In the genomic region with DNA sequence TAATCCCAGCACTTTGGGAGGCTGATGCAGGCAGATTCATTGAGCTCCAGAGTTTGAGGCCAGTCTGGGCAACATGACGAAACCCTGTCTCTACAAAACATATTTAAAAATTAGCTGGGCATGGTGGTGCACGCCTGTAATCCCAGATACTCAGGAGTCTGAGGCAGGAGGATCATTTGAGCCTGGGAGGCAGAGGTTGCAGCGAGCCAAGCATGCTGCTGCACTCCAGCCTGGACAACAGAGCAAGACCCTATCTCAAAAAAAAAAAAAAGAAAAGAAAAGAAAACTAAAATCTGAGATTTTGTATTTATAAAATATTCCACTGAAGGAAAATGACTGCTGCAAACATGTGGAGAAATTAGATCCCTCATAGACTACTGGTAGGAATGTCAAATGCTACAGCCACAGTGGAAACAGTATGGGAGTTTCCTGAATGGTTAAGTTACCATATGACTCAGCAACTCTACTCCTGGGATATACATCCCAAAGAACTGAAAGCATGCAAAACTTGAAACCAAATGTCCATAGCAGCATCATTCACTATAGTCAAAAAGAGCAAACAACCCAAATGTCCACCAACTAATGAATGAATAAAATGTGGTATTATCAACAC, we compare ENCODE assay signal across 15 cellular contexts.
DNase-seq lines count a peak whose midpoint lies in the region; ATAC-seq and TF ChIP-seq lines count a peak whose summit lies in the region.
"Had no signal": no experiment of that assay in that cellular context is flagged by ENCODE, and none has a peak within 500 bp of the region (broad histone marks: within the 10 kb centered on the region; RNA-seq: fewer than 3 reads in every experiment).

No MANE protein-coding gene starts in this region.

- H3K4me3 Mint-ChIP-seq in activated CD4-positive, alpha-beta T cell treated with anti-CD3 and anti-CD28 coated beads for 36 hours = no peak overlapping the region
- H3K4me3 Mint-ChIP-seq in activated CD4-positive, alpha-beta T cell treated with anti-CD3 and anti-CD28 coated beads, Interleukin-2, amount 10 ng/mL, durations not matched to agents 7 days and 5 days = no peak overlapping the region
- H3K4me3 Mint-ChIP-seq in activated CD4-positive, alpha-beta memory T cell treated with anti-CD3 and anti-CD28 coated beads for 36 hours = no peak overlapping the region
- H3K4me3 Mint-ChIP-seq: immature natural killer cell, type B pancreatic cell had no signal

- no peaks in the 10 kb centered on the region for H3K27me3 Mint-ChIP-seq in activated CD4-positive, alpha-beta T cell treated with anti-CD3 and anti-CD28 coated beads for 36 hours
- no peaks in the 10 kb centered on the region for H3K27me3 Mint-ChIP-seq in activated CD4-positive, alpha-beta T cell treated with anti-CD3 and anti-CD28 coated beads, Interleukin-2, amount 10 ng/mL, durations not matched to agents 7 days and 5 days
- H3K27me3 Mint-ChIP-seq in activated CD4-positive, alpha-beta memory T cell treated with anti-CD3 and anti-CD28 coated beads for 36 hours = no peaks in the 10 kb centered on the region
- H3K27me3 Mint-ChIP-seq: type B pancreatic cell had no signal

- no peak for DNase-seq in activated CD4-positive, alpha-beta T cell treated with anti-CD3 and anti-CD28 coated beads for 36 hours
- no peak for DNase-seq in activated CD4-positive, alpha-beta T cell treated with anti-CD3 and anti-CD28 coated beads, Interleukin-2, amount 10 ng/mL, durations not matched to agents 7 days and 5 days
- DNase-seq in SJSA1 (ENCODE audit: low read depth in 1 of 2, low spot score in 2 of 2) (no peak), fibroblast of gingiva (ENCODE audit: low read depth) (peak; percentile 81), retinal pigment epithelial cell (ENCODE audit: low read depth) (no peak), NCI-H748 treated with DMSO at 0.1 percent for 48 hours (lab: John Stamatoyannopoulos, UW) (no peak), SKM-1 (lab: John Stamatoyannopoulos, UW; ENCODE audit: unreplicated experiment) (no peak)
- DNase-seq in activated CD4-positive, alpha-beta memory T cell treated with anti-CD3 and anti-CD28 coated beads for 36 hours = no peak
- DNase-seq: AML-193, cortex of kidney, immature natural killer cell, NCI-H774, nucleus accumbens, T-helper 2 cell had no signal

- peak overlapping the region; percentile 47 for H3K27ac Mint-ChIP-seq in activated CD4-positive, alpha-beta T cell treated with anti-CD3 and anti-CD28 coated beads for 36 hours
- H3K27ac Mint-ChIP-seq in activated CD4-positive, alpha-beta T cell treated with anti-CD3 and anti-CD28 coated beads, Interleukin-2, amount 10 ng/mL, durations not matched to agents 7 days and 5 days = no peak overlapping the region
- H3K27ac Mint-ChIP-seq in activated CD4-positive, alpha-beta memory T cell treated with anti-CD3 and anti-CD28 coated beads for 36 hours = no peak overlapping the region
- H3K27ac Mint-ChIP-seq: type B pancreatic cell had no signal

- peaks cover 42% of the 10 kb centered on the region for H3K36me3 Mint-ChIP-seq in activated CD4-positive, alpha-beta T cell treated with anti-CD3 and anti-CD28 coated beads for 36 hours (ENCODE audit: low read depth)
- H3K36me3 Mint-ChIP-seq in activated CD4-positive, alpha-beta T cell treated with anti-CD3 and anti-CD28 coated beads, Interleukin-2, amount 10 ng/mL, durations not matched to agents 7 days and 5 days (ENCODE audit: low read depth) = peaks cover 55% of the 10 kb centered on the region
- peaks cover 31% of the 10 kb centered on the region for H3K36me3 Mint-ChIP-seq in activated CD4-positive, alpha-beta memory T cell treated with anti-CD3 and anti-CD28 coated beads for 36 hours

- peaks cover 22% of the 10 kb centered on the region for H3K4me1 ChIP-seq in SJSA1 (replicated peaks)

- TF ChIP-seq CTCF in retinal pigment epithelial cell (conservative IDR thresholded peaks at IDR 0.05; ENCODE audit: low read depth, low read length) = peak; percentile 43

- H3K27ac ChIP-seq in SJSA1 = peak overlapping the region; percentile 40

- H3K9me3 ChIP-seq in SJSA1 (replicated peaks) = no peaks in the 10 kb centered on the region

- H3K27me3 ChIP-seq in SJSA1 (replicated peaks) = no peaks in the 10 kb centered on the region

- H3K36me3 ChIP-seq in SJSA1 = peaks cover 26% of the 10 kb centered on the region

- no peaks in the 10 kb centered on the region for H3K4me1 Mint-ChIP-seq in activated CD4-positive, alpha-beta T cell treated with anti-CD3 and anti-CD28 coated beads for 36 hours
- peaks cover 2% of the 10 kb centered on the region for H3K4me1 Mint-ChIP-seq in activated CD4-positive, alpha-beta T cell treated with anti-CD3 and anti-CD28 coated beads, Interleukin-2, amount 10 ng/mL, durations not matched to agents 7 days and 5 days
- H3K4me1 Mint-ChIP-seq in activated CD4-positive, alpha-beta memory T cell treated with anti-CD3 and anti-CD28 coated beads for 36 hours (ENCODE audit: low read depth) = no peaks in the 10 kb centered on the region
- H3K4me1 Mint-ChIP-seq: immature natural killer cell had no signal

- ATAC-seq in activated CD4-positive, alpha-beta T cell treated with anti-CD3 and anti-CD28 coated beads for 36 hours = no peak

- H3K4me3 ChIP-seq in SJSA1 = no peak overlapping the region
- no peak overlapping the region for H3K4me3 ChIP-seq in retinal pigment epithelial cell (ENCODE audit: low read length)

- POLR2A ChIA-PET in activated CD4-positive, alpha-beta T cell treated with anti-CD3 and anti-CD28 coated beads for 36 hours (lab: Charles Lee) = interaction anchor here (0.9 kb wide), 1 partner anchor 9 kb away, joined by 6 read pairs; no protein-coding TSS in a partner anchor
- POLR2A ChIA-PET in activated CD4-positive, alpha-beta T cell treated with anti-CD3 and anti-CD28 coated beads, Interleukin-2, amount 10 ng/mL, durations not matched to agents 7 days and 5 days (lab: Charles Lee) = no interaction called here
- POLR2A ChIA-PET in activated CD4-positive, alpha-beta memory T cell treated with anti-CD3 and anti-CD28 coated beads for 36 hours (lab: Charles Lee) = no interaction called here

- CTCF ChIA-PET in activated CD4-positive, alpha-beta T cell treated with anti-CD3 and anti-CD28 coated beads for 36 hours (lab: Charles Lee) = interaction anchor here (1.8 kb wide), 1 partner anchor 10 kb away, joined by 4 read pairs; no protein-coding TSS in a partner anchor
- CTCF ChIA-PET in activated CD4-positive, alpha-beta T cell treated with anti-CD3 and anti-CD28 coated beads, Interleukin-2, amount 10 ng/mL, durations not matched to agents 7 days and 5 days (lab: Charles Lee) = interaction anchor here (1.2 kb wide), 1 partner anchor 21 kb away, joined by 3 read pairs; no protein-coding TSS in a partner anchor
- CTCF ChIA-PET in activated CD4-positive, alpha-beta memory T cell treated with anti-CD3 and anti-CD28 coated beads for 36 hours (lab: Charles Lee) = no interaction called here

- H3K9me3 Mint-ChIP-seq in activated CD4-positive, alpha-beta T cell treated with anti-CD3 and anti-CD28 coated beads for 36 hours (ENCODE audit: low read depth) = no peaks in the 10 kb centered on the region
- H3K9me3 Mint-ChIP-seq in activated CD4-positive, alpha-beta T cell treated with anti-CD3 and anti-CD28 coated beads, Interleukin-2, amount 10 ng/mL, durations not matched to agents 7 days and 5 days = no peaks in the 10 kb centered on the region
- H3K9me3 Mint-ChIP-seq in activated CD4-positive, alpha-beta memory T cell treated with anti-CD3 and anti-CD28 coated beads for 36 hours = no peaks in the 10 kb centered on the region
- H3K9me3 Mint-ChIP-seq: immature natural killer cell, type B pancreatic cell had no signal

- intact Hi-C loops in activated CD4-positive, alpha-beta T cell treated with anti-CD3 and anti-CD28 coated beads for 36 hours (cut with DNase I, micrococcal nuclease) = no loop called here
- intact Hi-C loops in activated CD4-positive, alpha-beta memory T cell treated with anti-CD3 and anti-CD28 coated beads for 36 hours (cut with micrococcal nuclease) = no loop called here
